Comparison of ENCODE assay signal across 9 cellular contexts in genomic region chr13:110942248-110942981, GRCh38. TPM values are rescaled to one million over a fixed set of nuclear protein-coding genes. Genes with fewer than 3 reads are reported as not detected.
DNase-seq lines count a peak whose midpoint lies in the region; ATAC-seq lines count a peak whose summit lies in the region.
"Had no signal": no experiment of that assay in that cellular context is flagged by ENCODE, and none has a peak within 500 bp of the region (broad histone marks: within the 10 kb centered on the region; RNA-seq: fewer than 3 reads in every experiment).

No MANE protein-coding gene starts in this region.

- peak; percentile 40 to 55 for DNase-seq in activated CD4-positive, alpha-beta T cell treated with anti-CD3 and anti-CD28 coated beads, Interleukin-2, amount 50 U/mL, for 48 hours
- peak; percentile 17 to 19 for DNase-seq in stimulated activated CD4-positive, alpha-beta T cell treated with anti-CD3 and anti-CD28 coated beads, Interleukin-15, amount 100 ng/mL, for 48 hours (ENCODE audit: low read depth in 2 of 2)
- no peak for DNase-seq in iPS-NIHi7 (ENCODE audit: extremely low spot score)
- no peak for DNase-seq in NCI-H1105 treated with DMSO at 0.1 percent for 48 hours (lab: John Stamatoyannopoulos, UW)
- DNase-seq in left cardiac atrium: no peak
- DNase-seq: nephron progenitor cell had no signal

- ATAC-seq in GM19023 (IDR thresholded peaks at IDR 0.05; ENCODE audit: unreplicated experiment) (peak; percentile 72), HG02759 (IDR thresholded peaks at IDR 0.05; ENCODE audit: unreplicated experiment) (peak; percentile 82), HG02970 (IDR thresholded peaks at IDR 0.05; ENCODE audit: low FRiP score, unreplicated experiment) (no peak), left cardiac atrium (no peak)

- intact Hi-C loops in left cardiac atrium (cut with DNase I): no loop called here

RNA-seq across cellular contexts. Expression of gene ANKRD10, which starts 27.5 kb away (rescaled TPM):
- total RNA-seq in left cardiac atrium: 10 to 100 TPM; 48.7 to 78.7 TPM

Comparison
In these comparisons a context has a peak if more than half of its experiments do, and no peak if none do; other contexts are left out.
1. ATAC-seq: peak in GM19023 (single experiment) and HG02759 (single experiment); none in HG02970 (single experiment) and left cardiac atrium (0 of 2).
2. DNase-seq: peak in activated CD4-positive, alpha-beta T cell treated with anti-CD3 and anti-CD28 coated beads, Interleukin-2, amount 50 U/mL, for 48 hours (2 of 2) and stimulated activated CD4-positive, alpha-beta T cell treated with anti-CD3 and anti-CD28 coated beads, Interleukin-15, amount 100 ng/mL, for 48 hours (2 of 2); none in iPS-NIHi7 (single experiment), NCI-H1105 treated with DMSO at 0.1 percent for 48 hours (single experiment) and left cardiac atrium (single experiment).